In genomic region chr16:4350787-4351659, GRCh38 we compare ENCODE assay signal across 8 cellular contexts. TPM values are rescaled to one million over a fixed set of nuclear protein-coding genes. Genes with fewer than 3 reads are reported as not detected.
DNase-seq lines count a peak whose midpoint lies in the region; ATAC-seq and TF ChIP-seq lines count a peak whose summit lies in the region.

TSS of gene PAM16 (minus strand) at chr16:4351321. CDS start at chr16:4351234, 87 bp downstream.

- H3K79me2 ChIP-seq in OCI-LY7 (ENCODE audit: insufficient read depth, low read depth, low read length), result peaks cover 41% of the 10 kb centered on the region

- H3K27ac Mint-ChIP-seq in IgD-negative memory B cell, result peak within 1 kb of the TSS; percentile 80 to 95 (median 93)

- H2AFZ ChIP-seq in OCI-LY7 (ENCODE audit: low read length), result peak within 1 kb of the TSS; percentile 84; the same call in 1 of the 2 replicates

- H3K27ac ChIP-seq in OCI-LY7 (ENCODE audit: low read depth, low read length, poor library complexity, severe bottlenecking) (peak within 1 kb of the TSS; percentile 57), epithelial cell of prostate (peak within 1 kb of the TSS; percentile 72)

- BruUV-seq in OCI-LY7 (replicated peaks; lab: Mats Ljungman, UMichigan), result no TSS peak

- TF ChIP-seq CTCF in OCI-LY7 (conservative IDR thresholded peaks at IDR 0.05; ENCODE audit: low read length) (peak; percentile 23; the same call in 1 of the 2 replicates), mucosa of descending colon (IDR thresholded peaks at IDR 0.05) (no peak)

- peak; percentile 92 for DNase-seq in DMS 273 treated with DMSO at 0.1 percent for 48 hours (lab: John Stamatoyannopoulos, UW)
- peak; percentile 97 for DNase-seq in OCI-LY7 (ENCODE audit: low spot score)
- DNase-seq in activated T-cell treated with anti-CD3 and anti-CD28 coated beads for 1 hour (ENCODE audit: low read depth), result peak; percentile 99
- peak; percentile 52 for DNase-seq in epithelial cell of prostate (ENCODE audit: low read depth, low spot score)
- peak; percentile 98 to 99 (median 98) for DNase-seq in mucosa of descending colon
- DNase-seq in stimulated activated CD8-positive, alpha-beta memory T cell treated with anti-CD3 and anti-CD28 coated beads, Interleukin-4, amount 100 ng/mL, for 24 hours (ENCODE audit: low read depth), result peak; percentile 99

- H3K4me3 Mint-ChIP-seq in IgD-negative memory B cell, result peak within 1 kb of the TSS; percentile 89 to 98 (median 93)

- H3K9me3 ChIP-seq in OCI-LY7 (ENCODE audit: low read length) (no peaks in the 10 kb centered on the region), mucosa of descending colon (no peaks in the 10 kb centered on the region)

- H4K20me1 ChIP-seq in OCI-LY7 (ENCODE audit: insufficient read depth, low read length), result peaks cover 5% of the 10 kb centered on the region

- H3K4me3 ChIP-seq in OCI-LY7 (ENCODE audit: low read depth, low read length, poor library complexity, severe bottlenecking), result peak within 1 kb of the TSS; percentile 99
- peak within 1 kb of the TSS; percentile 79 for H3K4me3 ChIP-seq in mucosa of descending colon

- intact Hi-C loops in OCI-LY7 (cut with micrococcal nuclease; ENCODE audit: unreplicated experiment), result no loop called here
- intact Hi-C loops in mucosa of descending colon (cut with DNase I, micrococcal nuclease), result no loop called here

- H3K4me1 Mint-ChIP-seq in IgD-negative memory B cell, result peaks cover 9 to 14% (median 11%) of the 10 kb centered on the region in 3 donors

- peak within 1 kb of the TSS; percentile 74 for H3K4me2 ChIP-seq in OCI-LY7 (ENCODE audit: low read length)

- CTCF ChIA-PET in OCI-LY7 (lab: Charles Lee; ENCODE audit: unreplicated experiment), result interaction anchor here (0.6 to 1.3 kb wide), 3 partner anchors 10 to 98 kb away, joined by 3 read pairs; no protein-coding TSS in a partner anchor

- H3K9me2 ChIP-seq in OCI-LY7 (ENCODE audit: insufficient read depth, low read length), result no peaks in the 10 kb centered on the region

- H3K9me3 Mint-ChIP-seq in IgD-negative memory B cell, result no peaks in the 10 kb centered on the region

- no peaks in the 10 kb centered on the region for H3K27me3 Mint-ChIP-seq in IgD-negative memory B cell

- POLR2A ChIA-PET in OCI-LY7 (lab: Charles Lee), result interaction anchor here (0.5 to 0.6 kb wide), 2 partner anchors 190 to 1249 kb away, joined by 3 to 4 read pairs; no protein-coding TSS in a partner anchor

- ATAC-seq in GM21529 (IDR thresholded peaks at IDR 0.05; ENCODE audit: unreplicated experiment) (peak; percentile 88), mucosa of descending colon (peak; percentile 97)

- peaks cover 34% of the 10 kb centered on the region for H3K36me3 ChIP-seq in OCI-LY7 (ENCODE audit: insufficient read depth, low read length)
- no peaks in the 10 kb centered on the region for H3K36me3 ChIP-seq in mucosa of descending colon (ENCODE audit: low read depth)

- no peaks in the 10 kb centered on the region for H3K36me3 Mint-ChIP-seq in IgD-negative memory B cell

- H3K4me1 ChIP-seq in OCI-LY7 (ENCODE audit: insufficient read depth, low read length, poor library complexity, severe bottlenecking) (peaks cover 18% of the 10 kb centered on the region), mucosa of descending colon (ENCODE audit: low read depth) (peaks cover 10% of the 10 kb centered on the region)

RNA-seq across cellular contexts. Expression of gene PAM16, which starts in this region (rescaled TPM):
- polyA plus RNA-seq in IgD-negative memory B cell, result 40.4 TPM
- total RNA-seq in OCI-LY7 (2014; rRNA removed; shearing (Covaris generic)), result 80.6 and 92.1 TPM in 2 replicates
- 77.4 and 82.4 TPM in 2 replicates for total RNA-seq in OCI-LY7 (2022)
- total RNA-seq in mucosa of descending colon, result 10 to 100 TPM; 31.9 to 35.8 (median 32.6) TPM

Comparison
In these comparisons a context has a peak if more than half of its experiments do, and no peak if none do; other contexts are left out.
1. Peak in every context shown above with its lines: DNase-seq, ATAC-seq, H3K4me3 ChIP-seq and H3K27ac ChIP-seq.